Comparison of ENCODE assay signal across 14 cellular contexts in genomic region chr4:170012629-170012958, GRCh38.
A peak's percentile ranks its signal among the peaks of the same experiment; 100 is the strongest.
DNase-seq lines count a peak whose midpoint lies in the region; ATAC-seq and TF ChIP-seq lines count a peak whose summit lies in the region.
"Had no signal": no experiment of that assay in that cellular context is flagged by ENCODE, and none has a peak within 500 bp of the region (broad histone marks: within the 10 kb centered on the region; RNA-seq: fewer than 3 reads in every experiment).

No MANE protein-coding gene starts in this region.

- ATAC-seq in GM19452 (IDR thresholded peaks at IDR 0.05; ENCODE audit: unreplicated experiment) = no peak
- ATAC-seq in GM18909 (IDR thresholded peaks at IDR 0.05; ENCODE audit: poor library complexity, unreplicated experiment) = no peak
- ATAC-seq: HepG2 had no signal

- H3K36me3 ChIP-seq in neutrophil = no peaks in the 10 kb centered on the region
- H3K36me3 ChIP-seq: BE2C had no signal

- no peak for TF ChIP-seq CTCF in neutrophil (IDR thresholded peaks at IDR 0.05)

- H3K4me1 ChIP-seq in neutrophil (ENCODE audit: control insufficient read depth in 1 of 2, insufficient read depth in 1 of 2, low read depth in 1 of 2, low read length in 1 of 2) = peaks cover 62 to 78% of the 10 kb centered on the region in 2 experiments
- H3K4me1 ChIP-seq: BE2C had no signal

- H3K27ac ChIP-seq in caudate nucleus (ENCODE audit: low read depth, low read length) (peak overlapping the region; percentile 69), neutrophil (peak overlapping the region; percentile 87), substantia nigra (ENCODE audit: low read depth, low read length, poor library complexity, severe bottlenecking) (peak overlapping the region; percentile 53)

- DNase-seq in caudate nucleus (lab: John Stamatoyannopoulos, UW) (no peak), substantia nigra (lab: John Stamatoyannopoulos, UW) (no peak), SHP77 (lab: John Stamatoyannopoulos, UW) (no peak)
- DNase-seq: BE2C; CD4-positive, CD25-positive, alpha-beta regulatory T cell; CD8-positive, alpha-beta memory T cell; COR-L47; DMS 273 treated with DMSO at 0.1 percent for 48 hours; DMS53; H9 had no signal

- H3K4me3 ChIP-seq in neutrophil (ENCODE audit: low read depth in 1 of 2, low read length in 1 of 2) = peak overlapping the region in 1 of 2 experiments; percentile 33

- H3K9me3 ChIP-seq in neutrophil = no peaks in the 10 kb centered on the region
- H3K9me3 ChIP-seq: BE2C had no signal

- no peaks in the 10 kb centered on the region for H3K27me3 ChIP-seq in neutrophil
- H3K27me3 ChIP-seq: BE2C had no signal
